In the genomic region with DNA sequence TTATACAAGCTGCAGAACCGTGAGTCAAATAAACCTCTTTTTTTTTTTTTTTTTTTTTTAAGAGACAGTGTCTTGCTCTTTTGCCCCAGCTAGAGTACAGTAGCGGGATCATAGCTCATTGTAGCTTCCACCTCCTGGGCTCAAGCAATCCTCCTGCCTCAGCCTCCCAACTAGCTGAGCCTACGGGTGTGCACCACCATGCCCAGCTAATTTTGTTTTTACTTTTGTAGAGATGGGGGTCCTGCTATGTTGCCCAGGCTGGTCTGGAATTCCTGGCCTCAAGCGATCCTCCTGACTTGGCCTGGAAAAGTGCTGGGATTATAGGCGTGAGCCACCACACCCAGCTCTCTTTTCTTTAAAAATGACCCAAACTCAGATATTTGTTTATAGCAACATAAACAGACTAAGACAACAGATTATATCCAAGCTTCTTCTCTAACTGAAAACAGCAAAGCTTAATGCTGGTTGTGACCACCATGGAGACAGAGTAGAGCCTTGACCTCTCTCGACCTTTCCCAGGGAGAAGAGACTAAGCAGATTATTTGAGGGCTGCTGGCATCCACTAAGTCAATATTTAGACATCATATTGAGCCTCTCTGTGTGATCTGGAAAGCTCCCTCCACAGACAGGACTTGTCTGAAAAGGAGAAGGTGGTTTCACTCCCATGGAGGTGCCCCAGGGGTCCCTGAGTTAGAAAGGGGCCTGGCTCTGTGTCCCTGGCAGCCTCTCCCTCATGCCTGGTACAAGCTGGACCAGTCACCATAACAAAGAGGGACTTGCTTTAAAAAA, we compare ENCODE assay signal across 1 cellular context.
TF ChIP-seq lines count a peak whose summit lies in the region.

No MANE protein-coding gene starts in this region.

TF ChIP-seq in SK-N-SH treated with all-trans-retinoic acid at 6 μM for 48 hours, 23 proteins besides CTCF, POLR2A, EP300 and RAD21 (continued from another document):
- TF ChIP-seq, protein P1, sequence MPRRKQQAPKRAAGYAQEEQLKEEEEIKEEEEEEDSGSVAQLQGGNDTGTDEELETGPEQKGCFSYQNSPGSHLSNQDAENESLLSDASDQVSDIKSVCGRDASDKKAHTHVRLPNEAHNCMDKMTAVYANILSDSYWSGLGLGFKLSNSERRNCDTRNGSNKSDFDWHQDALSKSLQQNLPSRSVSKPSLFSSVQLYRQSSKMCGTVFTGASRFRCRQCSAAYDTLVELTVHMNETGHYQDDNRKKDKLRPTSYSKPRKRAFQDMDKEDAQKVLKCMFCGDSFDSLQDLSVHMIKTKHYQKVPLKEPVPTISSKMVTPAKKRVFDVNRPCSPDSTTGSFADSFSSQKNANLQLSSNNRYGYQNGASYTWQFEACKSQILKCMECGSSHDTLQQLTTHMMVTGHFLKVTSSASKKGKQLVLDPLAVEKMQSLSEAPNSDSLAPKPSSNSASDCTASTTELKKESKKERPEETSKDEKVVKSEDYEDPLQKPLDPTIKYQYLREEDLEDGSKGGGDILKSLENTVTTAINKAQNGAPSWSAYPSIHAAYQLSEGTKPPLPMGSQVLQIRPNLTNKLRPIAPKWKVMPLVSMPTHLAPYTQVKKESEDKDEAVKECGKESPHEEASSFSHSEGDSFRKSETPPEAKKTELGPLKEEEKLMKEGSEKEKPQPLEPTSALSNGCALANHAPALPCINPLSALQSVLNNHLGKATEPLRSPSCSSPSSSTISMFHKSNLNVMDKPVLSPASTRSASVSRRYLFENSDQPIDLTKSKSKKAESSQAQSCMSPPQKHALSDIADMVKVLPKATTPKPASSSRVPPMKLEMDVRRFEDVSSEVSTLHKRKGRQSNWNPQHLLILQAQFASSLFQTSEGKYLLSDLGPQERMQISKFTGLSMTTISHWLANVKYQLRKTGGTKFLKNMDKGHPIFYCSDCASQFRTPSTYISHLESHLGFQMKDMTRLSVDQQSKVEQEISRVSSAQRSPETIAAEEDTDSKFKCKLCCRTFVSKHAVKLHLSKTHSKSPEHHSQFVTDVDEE (CRISPR knock-in tag; IDR thresholded peaks at IDR 0.05), result no peak
